ENCODE assay signal across 16 cellular contexts in the genomic region with DNA sequence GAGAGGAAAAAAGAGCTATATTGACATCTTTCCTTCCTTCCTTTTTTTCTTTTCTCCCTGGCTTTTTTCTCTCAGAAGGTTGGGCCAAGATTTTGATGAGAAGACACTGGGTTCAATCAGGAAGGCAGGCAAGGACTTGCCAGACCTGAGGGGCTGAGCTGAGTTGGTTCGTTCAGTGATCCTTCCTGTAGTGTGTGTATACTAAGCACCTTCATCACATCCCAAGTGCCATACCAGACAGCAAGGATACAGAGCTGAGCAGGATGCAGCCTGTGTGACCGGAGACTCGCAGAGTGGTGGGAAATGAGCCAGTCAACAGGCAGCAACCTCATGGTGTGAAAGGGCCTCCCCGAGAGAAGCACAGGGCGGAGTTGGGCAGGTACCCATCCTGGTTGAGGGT.
"Had no signal": no experiment of that assay in that cellular context is flagged by ENCODE, and none has a peak within 500 bp of the region (broad histone marks: within the 10 kb centered on the region; RNA-seq: fewer than 3 reads in every experiment).

No MANE protein-coding gene starts in this region.

- H3K4me1 ChIP-seq: colonic mucosa had no signal

- DNase-seq: colonic mucosa; dermis blood vessel endothelial cell; foreskin melanocyte; head of caudate nucleus; hippocampal formation; natural killer cell; nucleus accumbens; ovary; right cardiac atrium; small intestine; stimulated activated CD4-positive, alpha-beta T cell treated with anti-CD3 and anti-CD28 coated beads, Interleukin-12 subunit alpha, Interleukin-12 subunit beta, amount 100 ng/mL, for 4 hours; stimulated activated naive CD4-positive, alpha-beta T cell treated with Interleukin-2 at 50 U/mL for 16 hours; trophoblast cell had no signal

- H3K36me3 ChIP-seq: colonic mucosa, ovary had no signal

- H3K27me3 ChIP-seq: colonic mucosa, ovary had no signal

- H3K27ac ChIP-seq: colonic mucosa, ovary had no signal

- H3K4me3 ChIP-seq: colonic mucosa, ovary had no signal

- FAIRE-seq: endothelial cell of umbilical vein, islet of Langerhans, small intestine, urothelium cell line had no signal

- H3K9me3 ChIP-seq: colonic mucosa, ovary had no signal
